In genomic region chr13:97189943-97190342, GRCh38 we compare ENCODE assay signal across 18 cellular contexts.
"Had no signal": no experiment of that assay in that cellular context is flagged by ENCODE, and none has a peak within 500 bp of the region (broad histone marks: within the 10 kb centered on the region; RNA-seq: fewer than 3 reads in every experiment).

No MANE protein-coding gene starts in this region.

- H3K4me3 ChIP-seq: lung, neural progenitor cell, ovary, upper lobe of right lung had no signal

- DNase-seq: activated CD4-positive, alpha-beta T cell treated with anti-CD3 and anti-CD28 coated beads, Interleukin-2, amount 10 ng/mL, durations not matched to agents 7 days and 5 days; activated CD4-positive, CD25-positive, alpha-beta regulatory T cell; activated naive CD4-positive, alpha-beta T cell treated with anti-CD3 and anti-CD28 coated beads, Interleukin-2, amount 50 U/mL, for 16 hours; activated T-cell treated with anti-CD3 and anti-CD28 coated beads for 4 hours; central memory CD4-positive, alpha-beta T cell; dermis blood vessel endothelial cell; endodermal cell; erythroblast; glutamatergic neuron; immature natural killer cell; left cardiac atrium; midbrain; ovary; stimulated activated CD4-positive, alpha-beta T cell treated with anti-CD3 and anti-CD28 coated beads, Interleukin-15, amount 100 ng/mL, for 24 hours; stimulated activated CD4-positive, alpha-beta T cell treated with anti-CD3 and anti-CD28 coated beads, Interleukin-4, amount 100 ng/mL, for 24 hours; upper lobe of right lung had no signal

- H3K27ac ChIP-seq: neural progenitor cell, ovary, upper lobe of right lung had no signal

- ATAC-seq: left cardiac atrium, upper lobe of right lung had no signal

- H3K4me1 ChIP-seq: neural progenitor cell had no signal

- H3K9me3 ChIP-seq: ovary, upper lobe of right lung had no signal

- H3K27me3 ChIP-seq: neural progenitor cell, ovary, upper lobe of right lung had no signal

- H3K36me3 ChIP-seq: neural progenitor cell, ovary, upper lobe of right lung had no signal
